ENCODE assay signal across 20 cellular contexts in the genomic region with DNA sequence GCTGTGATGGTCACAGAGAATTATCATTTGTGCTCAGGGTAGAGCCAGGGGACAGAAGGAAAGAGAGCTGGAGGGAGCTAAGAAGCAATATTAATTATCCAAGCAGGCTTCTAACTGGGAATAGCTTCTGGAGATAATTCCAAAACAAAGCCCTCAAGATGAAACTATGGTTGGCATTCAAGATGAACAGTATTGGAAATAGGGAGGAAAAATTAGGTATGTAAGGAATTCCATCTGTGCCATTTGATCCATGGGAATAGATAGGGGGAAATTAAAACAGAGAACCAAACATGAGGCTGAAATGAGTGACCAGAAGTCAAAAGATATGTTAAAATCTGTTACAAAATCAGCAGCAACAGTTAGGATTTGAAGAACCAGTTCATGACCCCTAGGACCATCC.
"Had no signal": no experiment of that assay in that cellular context is flagged by ENCODE, and none has a peak within 500 bp of the region (broad histone marks: within the 10 kb centered on the region; RNA-seq: fewer than 3 reads in every experiment).

No MANE protein-coding gene starts in this region.

- H3K4me3 Mint-ChIP-seq: dendritic cell treated with granulocyte-macrophage colony-stimulating factor and Interleukin-4, amounts not matched to agents 40 ng/mL and 50 ng/mL, for 4 days; effector memory CD8-positive, alpha-beta T cell; immature natural killer cell; natural killer cell; stimulated activated naive B cell treated with anti-CD40 and anti-IgM and Interleukin-4, amounts not matched to agents 10 μg/mL and 1 μg/mL and 100 μg/mL, for 72 hours; type B pancreatic cell had no signal

- H3K27ac ChIP-seq: esophagus squamous epithelium, gastroesophageal sphincter, left lung, lower lobe of right lung, parathyroid adenoma, skin epidermis, thyroid gland, uterus had no signal

- H3K4me3 ChIP-seq: esophagus squamous epithelium, gastroesophageal sphincter, left lung, lower lobe of right lung, mucosa of descending colon, skin epidermis, thyroid gland, uterus had no signal

- H3K9ac ChIP-seq: parathyroid adenoma had no signal

- H3K36me3 Mint-ChIP-seq: natural killer cell had no signal

- H3K27me3 Mint-ChIP-seq: dendritic cell treated with granulocyte-macrophage colony-stimulating factor and Interleukin-4, amounts not matched to agents 40 ng/mL and 50 ng/mL, for 4 days; effector memory CD8-positive, alpha-beta T cell; stimulated activated naive B cell treated with anti-CD40 and anti-IgM and Interleukin-4, amounts not matched to agents 10 μg/mL and 1 μg/mL and 100 μg/mL, for 72 hours; type B pancreatic cell had no signal

- H3K9me3 Mint-ChIP-seq: dendritic cell treated with granulocyte-macrophage colony-stimulating factor and Interleukin-4, amounts not matched to agents 40 ng/mL and 50 ng/mL, for 4 days; effector memory CD8-positive, alpha-beta T cell; immature natural killer cell; natural killer cell; type B pancreatic cell had no signal

- H3K4me1 Mint-ChIP-seq: stimulated activated naive B cell treated with anti-CD40 and anti-IgM and Interleukin-4, amounts not matched to agents 10 μg/mL and 1 μg/mL and 100 μg/mL, for 72 hours had no signal

- H2AFZ ChIP-seq: parathyroid adenoma had no signal

- H3K27me3 ChIP-seq: esophagus squamous epithelium, gastroesophageal sphincter, left lung, thyroid gland, uterus had no signal

- H3K79me2 ChIP-seq: parathyroid adenoma had no signal

- H3K36me3 ChIP-seq: uterus had no signal

- ATAC-seq: effector memory CD8-positive, alpha-beta T cell; gastroesophageal sphincter; left lung; lower lobe of right lung; mucosa of descending colon; natural killer cell; sciatic nerve; stimulated activated naive B cell treated with anti-CD40 and anti-IgM and Interleukin-4, amounts not matched to agents 10 μg/mL and 1 μg/mL and 100 μg/mL, for 72 hours had no signal

- H3K27ac Mint-ChIP-seq: dendritic cell treated with granulocyte-macrophage colony-stimulating factor and Interleukin-4, amounts not matched to agents 40 ng/mL and 50 ng/mL, for 4 days; effector memory CD8-positive, alpha-beta T cell; immature natural killer cell; natural killer cell; stimulated activated naive B cell treated with anti-CD40 and anti-IgM and Interleukin-4, amounts not matched to agents 10 μg/mL and 1 μg/mL and 100 μg/mL, for 72 hours; type B pancreatic cell had no signal

- H3K4me1 ChIP-seq: esophagus squamous epithelium, gastroesophageal sphincter, left lung, lower lobe of right lung, parathyroid adenoma, uterus had no signal

- H3K9me3 ChIP-seq: esophagus squamous epithelium, gastroesophageal sphincter, left lung, lower lobe of right lung, mucosa of descending colon, thyroid gland, uterus had no signal

- DNase-seq: cerebellar nuclear complex; effector memory CD8-positive, alpha-beta T cell; esophagus squamous epithelium; immature natural killer cell; left lung; lower lobe of right lung; mesenchymal stem cell; mucosa of descending colon; natural killer cell; stimulated activated CD4-positive, alpha-beta T cell treated with anti-CD3 and anti-CD28 coated beads, Interleukin-2, amount 100 ng/mL, for 24 hours; stimulated activated CD4-positive, alpha-beta T cell treated with anti-CD3 and anti-CD28 coated beads, Interleukin-4, amount 100 ng/mL, for 4 hours; stimulated activated naive B cell treated with anti-CD40 and anti-IgM and Interleukin-4, amounts not matched to agents 10 μg/mL and 1 μg/mL and 100 μg/mL, for 72 hours; thyroid gland; uterus had no signal
